8 cellular contexts compared by ENCODE assay signal in the genomic region with DNA sequence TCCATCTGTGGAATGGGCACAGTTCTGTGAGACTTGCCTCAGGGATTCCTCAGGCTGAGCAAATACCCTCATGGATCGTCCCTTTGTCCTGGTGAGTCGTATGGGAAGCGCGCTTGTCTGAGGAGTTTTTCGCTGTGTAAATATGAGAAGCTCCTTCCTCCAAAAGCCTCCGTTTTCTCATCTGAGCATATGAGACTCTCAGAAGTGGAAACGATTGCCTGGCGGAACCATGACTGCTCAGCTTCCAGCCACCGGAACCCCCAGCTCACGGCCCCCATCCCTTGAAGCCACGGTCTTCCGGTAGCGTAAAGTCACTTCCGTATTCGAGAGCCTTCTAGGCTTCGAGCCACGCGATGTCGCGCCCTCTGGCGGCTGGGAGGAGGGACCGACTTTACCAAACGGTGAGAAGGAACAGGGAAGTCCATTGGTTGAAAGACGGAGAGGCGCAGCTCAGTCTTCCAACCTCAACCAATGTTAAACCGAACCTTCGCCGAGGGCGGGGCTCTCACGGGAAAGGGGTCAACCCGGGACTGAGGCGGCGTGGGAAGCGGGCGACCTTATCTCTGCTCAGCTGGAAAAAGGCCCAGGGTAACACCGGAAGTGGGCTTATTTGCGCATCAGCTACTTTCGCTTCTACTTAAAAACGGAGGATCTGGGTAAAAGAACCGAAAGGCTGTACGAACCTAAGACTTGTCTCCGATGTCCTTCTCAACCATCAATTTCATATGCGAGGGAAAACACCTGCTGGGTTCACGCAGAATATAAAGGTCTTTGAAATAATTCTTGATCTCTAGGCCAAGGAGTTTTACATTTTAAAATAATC. TPM values are rescaled to one million over a fixed set of nuclear protein-coding genes. Genes with fewer than 3 reads are reported as not detected.
DNase-seq lines count a peak whose midpoint lies in the region; ATAC-seq and TF ChIP-seq lines count a peak whose summit lies in the region.

No MANE protein-coding gene starts in this region.

- WGBS in esophagus, 2 donors, result 2% methylated on average over 44 of the region's 44 CpGs

- H3K4me3 ChIP-seq in Jurkat, Clone E6-1 (ENCODE audit: low read length), result peak overlapping the region; percentile 100
- peak overlapping the region; percentile 83 for H3K4me3 ChIP-seq in PC-3 (ENCODE audit: low read length)
- peak overlapping the region; percentile 67 to 83 for H3K4me3 ChIP-seq in esophagus (ENCODE audit: low read depth in 1 of 2, low read length in 2 of 2)
- H3K4me3 ChIP-seq in mucosa of stomach (ENCODE audit: low read length), result peak overlapping the region; percentile 88

- H3K4me1 Mint-ChIP-seq in activated T-cell treated with anti-CD3 and anti-CD28 coated beads, Interleukin-2, amount 50 U/mL, for 4 hours (ENCODE audit: low read depth), result peaks cover 46% of the 10 kb centered on the region

- H3K4me2 ChIP-seq in PC-3 (ENCODE audit: low read length), result peak overlapping the region; percentile 95

- intact Hi-C loops in PC-3 (cut with micrococcal nuclease), result loop anchor here (1.0 to 5.0 kb wide), 3 partner anchors 28 to 223 kb away; a partner anchor contains a TSS

- CTCF ChIA-PET in PC-3 (lab: Charles Lee), result interaction anchor here (0.5 to 1.2 kb wide), 4 partner anchors 21 to 190 kb away, joined by 3 to 11 read pairs (median 4); a partner anchor contains a TSS

- peaks cover 9% of the 10 kb centered on the region for H3K4me1 ChIP-seq in PC-3 (ENCODE audit: insufficient read depth, low read length)
- H3K4me1 ChIP-seq in esophagus (ENCODE audit: control insufficient read depth in 2 of 2, insufficient read depth in 2 of 2, low read length in 1 of 2), result no peaks in the 10 kb centered on the region
- peaks cover 17% of the 10 kb centered on the region for H3K4me1 ChIP-seq in mucosa of stomach (ENCODE audit: control insufficient read depth, insufficient read depth, low read length)

- H2AFZ ChIP-seq in PC-3 (ENCODE audit: low read length), result peak overlapping the region; percentile 85

- no peaks in the 10 kb centered on the region for H3K27me3 ChIP-seq in PC-3 (ENCODE audit: low read length)
- no peaks in the 10 kb centered on the region for H3K27me3 ChIP-seq in esophagus (ENCODE audit: control insufficient read depth in 1 of 2, insufficient read depth in 2 of 2, low read length in 2 of 2)
- no peaks in the 10 kb centered on the region for H3K27me3 ChIP-seq in mucosa of stomach (ENCODE audit: control insufficient read depth, insufficient read depth, low read length)

- no peaks in the 10 kb centered on the region for H3K27me3 Mint-ChIP-seq in activated T-cell treated with anti-CD3 and anti-CD28 coated beads, Interleukin-2, amount 50 U/mL, for 4 hours (ENCODE audit: low read depth)

- peak; percentile 94 for ATAC-seq in GM21619 (IDR thresholded peaks at IDR 0.05; ENCODE audit: unreplicated experiment)
- ATAC-seq in PC-3, result peak; percentile 96
- ATAC-seq in activated T-cell treated with anti-CD3 and anti-CD28 coated beads, Interleukin-2, amount 50 U/mL, for 4 hours, result peak; percentile 95 to 97

- peak overlapping the region; percentile 90 for H3K9ac ChIP-seq in PC-3 (ENCODE audit: low read length)
- H3K9ac ChIP-seq in mucosa of stomach (ENCODE audit: low read length), result peak overlapping the region; percentile 83

- peaks cover 10% of the 10 kb centered on the region for H3K79me2 ChIP-seq in PC-3 (ENCODE audit: low read length)

- H3K27ac ChIP-seq in PC-3 (ENCODE audit: low read length) (peak overlapping the region; percentile 50), esophagus (ENCODE audit: low read depth in 2 of 2, low read length in 1 of 2) (peak overlapping the region; percentile 66 to 91)

- no peaks in the 10 kb centered on the region for H3K9me3 Mint-ChIP-seq in activated T-cell treated with anti-CD3 and anti-CD28 coated beads, Interleukin-2, amount 50 U/mL, for 4 hours

- DNase-seq in DMS79 (lab: John Stamatoyannopoulos, UW) (peak; percentile 100), PC-3 (peak; percentile 99)
- peak; percentile 100 for DNase-seq in Jurkat, Clone E6-1 (ENCODE audit: low read depth, low spot score)
- peak; percentile 98 for DNase-seq in activated T-cell treated with anti-CD3 and anti-CD28 coated beads, Interleukin-2, amount 50 U/mL, for 4 hours
- DNase-seq in stimulated activated CD8-positive, alpha-beta memory T cell treated with anti-CD3 and anti-CD28 coated beads, Interleukin-7, amount 100 ng/mL, for 1 hour (ENCODE audit: low read depth in 2 of 2), result peak; percentile 95 to 97

- no peaks in the 10 kb centered on the region for H3K36me3 ChIP-seq in PC-3 (ENCODE audit: low read depth, low read length)
- H3K36me3 ChIP-seq in esophagus (ENCODE audit: control insufficient read depth in 2 of 2, insufficient read depth in 2 of 2, low read length in 1 of 2), result peaks cover 0 to 2% of the 10 kb centered on the region in 2 donors
- H3K36me3 ChIP-seq in mucosa of stomach (ENCODE audit: control insufficient read depth, insufficient read depth, low read length), result no peaks in the 10 kb centered on the region

- peaks cover 8% of the 10 kb centered on the region for H3K36me3 Mint-ChIP-seq in activated T-cell treated with anti-CD3 and anti-CD28 coated beads, Interleukin-2, amount 50 U/mL, for 4 hours (ENCODE audit: insufficient read depth)

- H3K4me3 Mint-ChIP-seq in activated T-cell treated with anti-CD3 and anti-CD28 coated beads, Interleukin-2, amount 50 U/mL, for 4 hours, result peak overlapping the region; percentile 98

- POLR2A ChIA-PET in PC-3 (lab: Charles Lee; ENCODE audit: unreplicated experiment), result interaction anchor here (0.5 to 1.1 kb wide), 3 partner anchors 28 to 1487 kb away, joined by 3 to 4 read pairs (median 3); no protein-coding TSS in a partner anchor

- TF ChIP-seq CTCF in PC-3 (conservative IDR thresholded peaks at IDR 0.05; ENCODE audit: low read depth, low read length), result peak; percentile 97

- H3F3A ChIP-seq in PC-3 (ENCODE audit: low read length, unreplicated experiment), result no peaks in the 10 kb centered on the region

- no TSS peak for BruUV-seq in PC-3 (replicated peaks; lab: Mats Ljungman, UMichigan)

- H3K9me2 ChIP-seq in PC-3 (replicated peaks; ENCODE audit: low read length), result no peaks in the 10 kb centered on the region

- H3K9me3 ChIP-seq in PC-3 (ENCODE audit: low read length) (no peaks in the 10 kb centered on the region), esophagus (ENCODE audit: control insufficient read depth in 2 of 2, insufficient read depth in 1 of 2, low read depth in 1 of 2, low read length in 1 of 2) (no peaks in the 10 kb centered on the region), mucosa of stomach (ENCODE audit: control insufficient read depth, low read length) (no peaks in the 10 kb centered on the region)

- no peaks in the 10 kb centered on the region for H4K20me1 ChIP-seq in PC-3 (ENCODE audit: low read length)

RNA-seq across cellular contexts. Expression of a gene that starts 46.3 kb away (rescaled TPM):
- 8.0 TPM for polyA plus RNA-seq in Jurkat, Clone E6-1 (2012; ENCODE audit: insufficient read depth, insufficient read length)
- total RNA-seq in PC-3 (2014; rRNA removed), result 2.2 and 3.3 TPM in 2 replicates
- total RNA-seq in activated T-cell treated with anti-CD3 and anti-CD28 coated beads, Interleukin-2, amount 50 U/mL, for 4 hours, result 1 to 10 TPM in 2 of 3 donors, under 1 TPM in 1; 0.30 to 2.2 (median 1.4) TPM
- under 1 TPM; 0.63 to 0.72 TPM for polyA plus RNA-seq in esophagus

RNA-seq across cellular contexts. Expression of a gene that starts 54.6 kb away (rescaled TPM):
- 7.5 TPM for polyA plus RNA-seq in Jurkat, Clone E6-1 (2012; ENCODE audit: insufficient read depth, insufficient read length)
- 3.9 and 9.7 TPM in 2 replicates for total RNA-seq in PC-3 (2014; rRNA removed)
- 1 to 10 TPM; 3.8 to 5.9 (median 4.5) TPM for total RNA-seq in activated T-cell treated with anti-CD3 and anti-CD28 coated beads, Interleukin-2, amount 50 U/mL, for 4 hours
- 1 to 10 TPM; 4.6 to 5.0 TPM for polyA plus RNA-seq in esophagus

Comparison
In these comparisons a context has a peak if more than half of its experiments do, and no peak if none do; other contexts are left out.
1. Peak in every context shown above with its lines: DNase-seq, ATAC-seq, H3K4me3 ChIP-seq and H3K27ac ChIP-seq.